ENCODE assay signal across 16 cellular contexts in genomic region chr6:2579241-2579761, GRCh38.
A peak's percentile ranks its signal among the peaks of the same experiment; 100 is the strongest.
DNase-seq lines count a peak whose midpoint lies in the region; ATAC-seq and TF ChIP-seq lines count a peak whose summit lies in the region.
"Had no signal": no experiment of that assay in that cellular context is flagged by ENCODE, and none has a peak within 500 bp of the region (broad histone marks: within the 10 kb centered on the region; RNA-seq: fewer than 3 reads in every experiment).

No MANE protein-coding gene starts in this region.

- peak overlapping the region in 1 of 4 donors; percentile 42 for H3K27ac ChIP-seq in esophagus muscularis mucosa (replicated peaks in 1 of 4)
- H3K27ac ChIP-seq: Peyer's patch, spleen had no signal

- H3K9me3 ChIP-seq in esophagus muscularis mucosa = no peaks in the 10 kb centered on the region
- H3K9me3 ChIP-seq: Peyer's patch had no signal

- H3K9me3 Mint-ChIP-seq in activated CD4-positive, alpha-beta T cell treated with anti-CD3 and anti-CD28 coated beads, Interleukin-2, amount 10 ng/mL, durations not matched to agents 24 days and 14 days = peaks cover 9% of the 10 kb centered on the region
- H3K9me3 Mint-ChIP-seq in type B pancreatic cell = no peaks in the 10 kb centered on the region
- H3K9me3 Mint-ChIP-seq in activated CD8-positive, alpha-beta T cell treated with anti-CD3 and anti-CD28 coated beads, Interleukin-2, amount 10 ng/mL, durations not matched to agents 7 days and 5 days (ENCODE audit: insufficient read depth) = no peaks in the 10 kb centered on the region

- no peaks in the 10 kb centered on the region for H3K27me3 ChIP-seq in esophagus muscularis mucosa
- H3K27me3 ChIP-seq: Peyer's patch had no signal

- intact Hi-C loops in activated CD4-positive, alpha-beta T cell treated with anti-CD3 and anti-CD28 coated beads, Interleukin-2, amount 10 ng/mL, durations not matched to agents 24 days and 14 days (cut with micrococcal nuclease) = no loop called here
- intact Hi-C loops in esophagus muscularis mucosa (cut with DNase I) = no loop called here

- peak; percentile 46 for DNase-seq in activated CD4-positive, alpha-beta T cell treated with anti-CD3 and anti-CD28 coated beads, Interleukin-2, amount 10 ng/mL, durations not matched to agents 24 days and 14 days
- DNase-seq in activated CD4-positive, alpha-beta T cell treated with anti-CD3 and anti-CD28 coated beads, Interleukin-2, amount 50 U/mL, for 48 hours = no peak
- DNase-seq in esophagus muscularis mucosa (ENCODE audit: extremely low spot score) (peak; percentile 90), kidney tubule cell (ENCODE audit: low spot score) (peak; percentile 24), type B pancreatic cell (ENCODE audit: extremely low spot score, unreplicated experiment) (peak; percentile 58)
- DNase-seq in activated CD8-positive, alpha-beta T cell treated with anti-CD3 and anti-CD28 coated beads, Interleukin-2, amount 10 ng/mL, durations not matched to agents 7 days and 5 days = no peak
- DNase-seq: midbrain, NCI-H146, NCI-H526, occipital lobe, Peyer's patch, spleen, T-helper 2 cell had no signal

- H3K4me3 Mint-ChIP-seq in activated CD4-positive, alpha-beta T cell treated with anti-CD3 and anti-CD28 coated beads, Interleukin-2, amount 10 ng/mL, durations not matched to agents 24 days and 14 days = no peak overlapping the region
- H3K4me3 Mint-ChIP-seq in type B pancreatic cell = no peak overlapping the region
- no peak overlapping the region for H3K4me3 Mint-ChIP-seq in activated CD8-positive, alpha-beta T cell treated with anti-CD3 and anti-CD28 coated beads, Interleukin-2, amount 10 ng/mL, durations not matched to agents 7 days and 5 days
- H3K4me3 Mint-ChIP-seq: GM23338 had no signal

- WGBS in esophagus muscularis mucosa = 35% methylated on average over 14 of the region's 16 CpGs

- no peak overlapping the region for H3K4me3 ChIP-seq in esophagus muscularis mucosa
- H3K4me3 ChIP-seq: GM23338, Peyer's patch, spleen had no signal

- POLR2A ChIA-PET in activated CD8-positive, alpha-beta T cell treated with anti-CD3 and anti-CD28 coated beads, Interleukin-2, amount 10 ng/mL, durations not matched to agents 7 days and 5 days (lab: Charles Lee) = no interaction called here

- H3K36me3 Mint-ChIP-seq in activated CD4-positive, alpha-beta T cell treated with anti-CD3 and anti-CD28 coated beads, Interleukin-2, amount 10 ng/mL, durations not matched to agents 24 days and 14 days (ENCODE audit: low read depth) = no peaks in the 10 kb centered on the region
- H3K36me3 Mint-ChIP-seq in type B pancreatic cell = peaks cover 3% of the 10 kb centered on the region
- H3K36me3 Mint-ChIP-seq in activated CD8-positive, alpha-beta T cell treated with anti-CD3 and anti-CD28 coated beads, Interleukin-2, amount 10 ng/mL, durations not matched to agents 7 days and 5 days (ENCODE audit: low read depth) = no peaks in the 10 kb centered on the region

- H3K4me1 ChIP-seq in esophagus muscularis mucosa = peaks cover 0 to 21% (median 6%) of the 10 kb centered on the region in 4 donors
- H3K4me1 ChIP-seq: Peyer's patch, spleen had no signal

- H3K4me1 Mint-ChIP-seq in activated CD4-positive, alpha-beta T cell treated with anti-CD3 and anti-CD28 coated beads, Interleukin-2, amount 10 ng/mL, durations not matched to agents 24 days and 14 days = no peaks in the 10 kb centered on the region
- H3K4me1 Mint-ChIP-seq in type B pancreatic cell (ENCODE audit: unreplicated experiment) = peaks cover 48% of the 10 kb centered on the region
- no peaks in the 10 kb centered on the region for H3K4me1 Mint-ChIP-seq in activated CD8-positive, alpha-beta T cell treated with anti-CD3 and anti-CD28 coated beads, Interleukin-2, amount 10 ng/mL, durations not matched to agents 7 days and 5 days (ENCODE audit: low read depth)

- TF ChIP-seq CTCF in esophagus muscularis mucosa (IDR thresholded peaks at IDR 0.05) (no peak), type B pancreatic cell (conservative IDR thresholded peaks at IDR 0.05) (no peak)

- no peak for TF ChIP-seq POLR2A in esophagus muscularis mucosa (IDR thresholded peaks at IDR 0.05; ENCODE audit: low read depth)

- ATAC-seq in activated CD8-positive, alpha-beta T cell treated with anti-CD3 and anti-CD28 coated beads, Interleukin-2, amount 10 ng/mL, durations not matched to agents 7 days and 5 days = no peak
- no peak for ATAC-seq in GM18498 (IDR thresholded peaks at IDR 0.05; ENCODE audit: unreplicated experiment)
- ATAC-seq in GM21717 (IDR thresholded peaks at IDR 0.05; ENCODE audit: unreplicated experiment) = no peak
- ATAC-seq: GM23338 had no signal

- no peak for TF ChIP-seq EP300 in esophagus muscularis mucosa (IDR thresholded peaks at IDR 0.05)

- CTCF ChIA-PET in activated CD8-positive, alpha-beta T cell treated with anti-CD3 and anti-CD28 coated beads, Interleukin-2, amount 10 ng/mL, durations not matched to agents 7 days and 5 days (lab: Charles Lee) = no interaction called here

- H3K36me3 ChIP-seq in esophagus muscularis mucosa = no peaks in the 10 kb centered on the region
- H3K36me3 ChIP-seq: Peyer's patch, spleen had no signal

- H3K27me3 Mint-ChIP-seq in activated CD4-positive, alpha-beta T cell treated with anti-CD3 and anti-CD28 coated beads, Interleukin-2, amount 10 ng/mL, durations not matched to agents 24 days and 14 days = peaks cover 54% of the 10 kb centered on the region
- no peaks in the 10 kb centered on the region for H3K27me3 Mint-ChIP-seq in type B pancreatic cell
- H3K27me3 Mint-ChIP-seq in activated CD8-positive, alpha-beta T cell treated with anti-CD3 and anti-CD28 coated beads, Interleukin-2, amount 10 ng/mL, durations not matched to agents 7 days and 5 days (ENCODE audit: low read depth) = peaks cover 34% of the 10 kb centered on the region

- no peak overlapping the region for H3K27ac Mint-ChIP-seq in activated CD4-positive, alpha-beta T cell treated with anti-CD3 and anti-CD28 coated beads, Interleukin-2, amount 10 ng/mL, durations not matched to agents 24 days and 14 days
- H3K27ac Mint-ChIP-seq in type B pancreatic cell = no peak overlapping the region
- H3K27ac Mint-ChIP-seq in activated CD8-positive, alpha-beta T cell treated with anti-CD3 and anti-CD28 coated beads, Interleukin-2, amount 10 ng/mL, durations not matched to agents 7 days and 5 days = no peak overlapping the region
- H3K27ac Mint-ChIP-seq: GM23338 had no signal

Comparison
In these comparisons a context has a peak if more than half of its experiments do, and no peak if none do; other contexts are left out.
1. DNase-seq: peak in activated CD4-positive, alpha-beta T cell treated with anti-CD3 and anti-CD28 coated beads, Interleukin-2, amount 10 ng/mL, durations not matched to agents 24 days and 14 days (single experiment), esophagus muscularis mucosa (single experiment), kidney tubule cell (single experiment) and type B pancreatic cell (single experiment); none in activated CD4-positive, alpha-beta T cell treated with anti-CD3 and anti-CD28 coated beads, Interleukin-2, amount 50 U/mL, for 48 hours (0 of 2) and activated CD8-positive, alpha-beta T cell treated with anti-CD3 and anti-CD28 coated beads, Interleukin-2, amount 10 ng/mL, durations not matched to agents 7 days and 5 days (single experiment).